Comparison of ENCODE assay signal across 1 cellular context in genomic region chr5:180595046-180595379, GRCh38.
TF ChIP-seq lines count a peak whose summit lies in the region.

No MANE protein-coding gene starts in this region.

TF ChIP-seq in H1, 55 proteins besides CTCF, POLR2A, EP300 and RAD21 (continued from another document):
- no peak for TF ChIP-seq SAP30 (IDR thresholded peaks at IDR 0.05; ENCODE audit: insufficient read depth, insufficient replicate concordance, low read length)
- TF ChIP-seq CEBPB (IDR thresholded peaks at IDR 0.05; ENCODE audit: low read depth, low read length): no peak
- no peak for TF ChIP-seq SIN3A (conservative IDR thresholded peaks at IDR 0.05 in 1 of 2, IDR thresholded peaks at IDR 0.05 in 1 of 2; ENCODE audit: low read depth in 1 of 2, low read length in 2 of 2)
- no peak for TF ChIP-seq POLR2AphosphoS5 (IDR thresholded peaks at IDR 0.05; ENCODE audit: low read depth, low read length)
- no peak for TF ChIP-seq MAX (IDR thresholded peaks at IDR 0.05)
- TF ChIP-seq FOSL1 (IDR thresholded peaks at IDR 0.05; ENCODE audit: insufficient read depth, low read depth, low read length): no peak
- TF ChIP-seq JUND (IDR thresholded peaks at IDR 0.05; ENCODE audit: low read length): no peak
TF ChIP-seq in H1: peak in this region for 0.
